Comparison of ENCODE assay signal across 1 cellular context in genomic region chr10:101386659-101387259, GRCh38.
TF ChIP-seq lines count a peak whose summit lies in the region.

No MANE protein-coding gene starts in this region.

TF ChIP-seq in HEK293, 187 proteins besides CTCF, POLR2A, EP300 and RAD21 (continued from another document):
- TF ChIP-seq ZNF692 (tag by site-specific recombination; IDR thresholded peaks at IDR 0.05) (no peak), ZNF121 (tag by site-specific recombination; IDR thresholded peaks at IDR 0.05) (no peak)
